11 cellular contexts compared by ENCODE assay signal in the genomic region with DNA sequence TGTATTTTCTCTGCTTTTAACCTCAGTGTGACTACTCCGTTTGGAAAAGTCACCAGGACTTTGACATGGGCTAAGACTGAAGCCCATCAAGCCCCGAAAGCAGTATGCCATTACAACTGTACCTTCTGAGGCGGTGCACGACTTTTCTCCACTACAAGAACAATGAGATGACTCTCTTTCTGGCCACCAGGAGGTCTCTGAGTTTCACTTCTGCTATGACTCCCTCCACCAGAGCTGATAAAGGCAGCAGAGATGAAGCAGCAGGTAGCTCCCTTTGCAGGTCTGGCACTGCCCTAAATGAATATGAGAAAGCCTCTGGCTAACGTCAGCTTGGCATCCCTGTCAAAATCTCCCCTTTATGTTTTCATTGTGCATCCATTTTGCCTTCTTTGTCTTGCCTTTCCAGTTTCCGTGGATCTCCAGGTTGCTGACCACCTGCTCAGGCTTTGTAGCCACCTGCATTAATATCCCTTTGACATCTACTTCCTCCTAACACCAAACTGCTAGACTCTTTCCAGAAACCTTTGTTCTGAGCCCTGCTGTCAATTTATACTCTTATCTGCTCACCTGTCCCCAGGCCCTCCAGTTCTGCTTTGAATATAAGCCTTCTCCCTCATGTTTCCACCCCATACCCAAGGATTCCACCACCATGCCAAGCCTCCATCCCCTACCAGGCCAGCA.
DNase-seq lines count a peak whose midpoint lies in the region; ATAC-seq, FAIRE-seq and TF ChIP-seq lines count a peak whose summit lies in the region.
"Had no signal": no experiment of that assay in that cellular context is flagged by ENCODE, and none has a peak within 500 bp of the region (broad histone marks: within the 10 kb centered on the region; RNA-seq: fewer than 3 reads in every experiment).

No MANE protein-coding gene starts in this region.

- H3K36me3 ChIP-seq in OCI-LY3 (replicated peaks; ENCODE audit: low read depth, low read length) = no peaks in the 10 kb centered on the region

- 0 out of 2 replicates have a peak, but pooled peaks have one; percentile 9 for TF ChIP-seq CTCF in OCI-LY3 (IDR thresholded peaks at IDR 0.05; ENCODE audit: low read depth, low read length)

- H3K36me3 Mint-ChIP-seq in activated T-cell treated with anti-CD3 and anti-CD28 coated beads, Interleukin-2, amount 50 U/mL, for 24 hours (ENCODE audit: low read depth) = no peaks in the 10 kb centered on the region

- H3K4me1 Mint-ChIP-seq in activated T-cell treated with anti-CD3 and anti-CD28 coated beads, Interleukin-2, amount 50 U/mL, for 24 hours (ENCODE audit: low read depth) = peaks cover 2% of the 10 kb centered on the region

- no peak overlapping the region for H3K9ac ChIP-seq in OCI-LY3 (ENCODE audit: low read length)

- peak overlapping the region; percentile 25 for H3K4me2 ChIP-seq in OCI-LY3 (ENCODE audit: low read length)

- peaks cover 44% of the 10 kb centered on the region for H3K4me1 ChIP-seq in OCI-LY3 (ENCODE audit: low read length)

- TF ChIP-seq POLR2A in GM12891 (IDR thresholded peaks at IDR 0.05; ENCODE audit: low read depth, low read length) = no peak

- H3K9me3 Mint-ChIP-seq in activated T-cell treated with anti-CD3 and anti-CD28 coated beads, Interleukin-2, amount 50 U/mL, for 24 hours = no peaks in the 10 kb centered on the region

- H3K27me3 ChIP-seq in OCI-LY3 (ENCODE audit: low read depth, low read length) = peaks cover 6% of the 10 kb centered on the region

- no peak overlapping the region for H3K27ac ChIP-seq in OCI-LY3 (ENCODE audit: low read length)
- H3K27ac ChIP-seq: SK-N-MC had no signal

- H3K9me3 ChIP-seq in OCI-LY3 (ENCODE audit: insufficient read depth, low read length) = no peaks in the 10 kb centered on the region

- H3K4me3 ChIP-seq in OCI-LY3 (ENCODE audit: low read length) = no peak overlapping the region
- H3K4me3 ChIP-seq: SK-N-MC had no signal

- H3K79me2 ChIP-seq in OCI-LY3 (ENCODE audit: low read length) = no peaks in the 10 kb centered on the region

- H3K27me3 Mint-ChIP-seq in activated T-cell treated with anti-CD3 and anti-CD28 coated beads, Interleukin-2, amount 50 U/mL, for 24 hours = no peaks in the 10 kb centered on the region

- no peak overlapping the region for H3K4me3 Mint-ChIP-seq in activated T-cell treated with anti-CD3 and anti-CD28 coated beads, Interleukin-2, amount 50 U/mL, for 24 hours

- ATAC-seq in GM19463 (IDR thresholded peaks at IDR 0.05; ENCODE audit: unreplicated experiment) (peak; percentile 89), HG03066 (IDR thresholded peaks at IDR 0.05; ENCODE audit: low read depth, unreplicated experiment) (peak; percentile 90), esophagus mucosa (no peak)

- no peaks in the 10 kb centered on the region for H4K20me1 ChIP-seq in OCI-LY3 (ENCODE audit: insufficient read depth, low read length)

- DNase-seq in GM12891 (ENCODE audit: insufficient read length, low spot score) (peak; percentile 30), C1 segment of cervical spinal cord (lab: John Stamatoyannopoulos, UW) (no peak), hepatic stellate cell (ENCODE audit: low spot score) (no peak)
- no peak for DNase-seq in activated T-cell treated with anti-CD3 and anti-CD28 coated beads, Interleukin-2, amount 50 U/mL, for 24 hours
- DNase-seq: stimulated activated CD4-positive, alpha-beta T cell treated with anti-CD3 and anti-CD28 coated beads, Interleukin-15, amount 100 ng/mL, for 24 hours had no signal

- FAIRE-seq in GM12891 (lab: Jason Lieb, UNC) = peak; percentile 68
- FAIRE-seq: endothelial cell of umbilical vein had no signal

- no peak overlapping the region for H2AFZ ChIP-seq in OCI-LY3 (ENCODE audit: low read depth, low read length)

- no peak overlapping the region for H3K27ac Mint-ChIP-seq in activated T-cell treated with anti-CD3 and anti-CD28 coated beads, Interleukin-2, amount 50 U/mL, for 24 hours

TF ChIP-seq in GM12891, 5 proteins besides CTCF, POLR2A, EP300 and RAD21:
- TF ChIP-seq POLR2AphosphoS5 (IDR thresholded peaks at IDR 0.05; ENCODE audit: low read depth, low read length) = no peak
- TF ChIP-seq SPI1 (IDR thresholded peaks at IDR 0.05; ENCODE audit: low read depth, low read length) = peak; percentile 82
